ENCODE assay signal across 8 cellular contexts in the genomic region with DNA sequence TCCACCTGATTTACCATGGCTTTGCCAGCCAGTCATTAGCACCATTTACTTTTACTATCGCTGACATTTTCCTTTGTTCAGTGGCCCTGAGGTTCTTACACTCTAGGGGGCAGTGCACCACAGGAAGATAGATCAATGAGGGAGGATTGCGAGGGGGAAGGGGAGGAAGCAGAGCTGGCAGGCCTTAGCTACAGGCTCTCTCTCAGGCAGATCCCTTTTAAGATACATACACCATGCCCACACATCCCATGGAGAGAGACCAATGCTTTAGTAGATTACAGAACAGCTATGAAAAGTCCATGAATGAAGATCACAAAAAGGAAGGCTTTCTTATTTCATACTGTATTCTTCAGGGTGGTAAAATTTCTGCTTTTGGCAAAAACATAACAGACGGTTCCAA. TPM values are rescaled to one million over a fixed set of nuclear protein-coding genes. Genes with fewer than 3 reads are reported as not detected.
DNase-seq lines count a peak whose midpoint lies in the region; ATAC-seq and TF ChIP-seq lines count a peak whose summit lies in the region.

No MANE protein-coding gene starts in this region.

- H3K27me3 Mint-ChIP-seq in CD4-positive, alpha-beta T cell, result no peaks in the 10 kb centered on the region
- no peaks in the 10 kb centered on the region for H3K27me3 Mint-ChIP-seq in activated CD4-positive, alpha-beta memory T cell treated with anti-CD3 and anti-CD28 coated beads for 36 hours
- no peaks in the 10 kb centered on the region for H3K27me3 Mint-ChIP-seq in effector memory CD8-positive, alpha-beta T cell
- no peaks in the 10 kb centered on the region for H3K27me3 Mint-ChIP-seq in mesothelial cell of epicardium (ENCODE audit: low read depth)
- no peaks in the 10 kb centered on the region for H3K27me3 Mint-ChIP-seq in stimulated activated naive CD8-positive, alpha-beta T cell treated with anti-CD3 and anti-CD28 coated beads, Interleukin-15, Interleukin-2, amounts not matched to agents 100 ng/mL and 50 ng/mL, for 24 hours

- ATAC-seq in CD4-positive, alpha-beta T cell (ENCODE audit: poor library complexity), result peak; percentile 96
- ATAC-seq in GM19438 (IDR thresholded peaks at IDR 0.05; ENCODE audit: low read depth, unreplicated experiment) (peak; percentile 78), HG03460 (IDR thresholded peaks at IDR 0.05; ENCODE audit: unreplicated experiment) (peak; percentile 85)
- ATAC-seq in effector memory CD8-positive, alpha-beta T cell (replicated peaks), result peak; percentile 91

- no peaks in the 10 kb centered on the region for H3K27me3 ChIP-seq in CD4-positive, alpha-beta T cell (ENCODE audit: control insufficient read depth, insufficient read depth, low read length)

- H3K27ac Mint-ChIP-seq in CD4-positive, alpha-beta T cell, result peak overlapping the region; percentile 23
- peak overlapping the region; percentile 52 for H3K27ac Mint-ChIP-seq in activated CD4-positive, alpha-beta memory T cell treated with anti-CD3 and anti-CD28 coated beads for 36 hours
- peak overlapping the region; percentile 77 to 86 for H3K27ac Mint-ChIP-seq in effector memory CD8-positive, alpha-beta T cell
- peak overlapping the region; percentile 64 for H3K27ac Mint-ChIP-seq in mesothelial cell of epicardium
- peak overlapping the region; percentile 1 for H3K27ac Mint-ChIP-seq in stimulated activated naive CD8-positive, alpha-beta T cell treated with anti-CD3 and anti-CD28 coated beads, Interleukin-15, Interleukin-2, amounts not matched to agents 100 ng/mL and 50 ng/mL, for 24 hours

- CTCF ChIA-PET in CD4-positive, alpha-beta T cell (lab: Charles Lee), result interaction anchor here (0.6 to 2.4 kb wide), 13 partner anchors 8 to 132 kb away, joined by 3 to 16 read pairs (median 5); partner anchors contain the start of genes SSBP1 and WEE2
- CTCF ChIA-PET in activated CD4-positive, alpha-beta memory T cell treated with anti-CD3 and anti-CD28 coated beads for 36 hours (lab: Charles Lee), result interaction anchor here (0.6 to 3.9 kb wide), 17 partner anchors 12 to 647 kb away, joined by 3 to 57 read pairs (median 5); partner anchors contain the start of genes DENND11, SSBP1 and TAS2R5

- H3K4me3 Mint-ChIP-seq in CD4-positive, alpha-beta T cell, result no peak overlapping the region
- no peak overlapping the region for H3K4me3 Mint-ChIP-seq in activated CD4-positive, alpha-beta memory T cell treated with anti-CD3 and anti-CD28 coated beads for 36 hours
- no peak overlapping the region for H3K4me3 Mint-ChIP-seq in effector memory CD8-positive, alpha-beta T cell
- H3K4me3 Mint-ChIP-seq in mesothelial cell of epicardium, result no peak overlapping the region
- H3K4me3 Mint-ChIP-seq in stimulated activated naive CD8-positive, alpha-beta T cell treated with anti-CD3 and anti-CD28 coated beads, Interleukin-15, Interleukin-2, amounts not matched to agents 100 ng/mL and 50 ng/mL, for 24 hours, result no peak overlapping the region

- peaks cover 11% of the 10 kb centered on the region for H3K4me1 Mint-ChIP-seq in CD4-positive, alpha-beta T cell (ENCODE audit: low read depth)
- H3K4me1 Mint-ChIP-seq in activated CD4-positive, alpha-beta memory T cell treated with anti-CD3 and anti-CD28 coated beads for 36 hours (ENCODE audit: low read depth), result peaks cover 4% of the 10 kb centered on the region
- H3K4me1 Mint-ChIP-seq in effector memory CD8-positive, alpha-beta T cell (ENCODE audit: low read depth in 2 of 2), result peaks cover 5 to 7% of the 10 kb centered on the region in 2 donors
- peaks cover 14% of the 10 kb centered on the region for H3K4me1 Mint-ChIP-seq in mesothelial cell of epicardium
- peaks cover 5% of the 10 kb centered on the region for H3K4me1 Mint-ChIP-seq in stimulated activated naive CD8-positive, alpha-beta T cell treated with anti-CD3 and anti-CD28 coated beads, Interleukin-15, Interleukin-2, amounts not matched to agents 100 ng/mL and 50 ng/mL, for 24 hours (ENCODE audit: low read depth)

- H3K9me3 ChIP-seq in CD4-positive, alpha-beta T cell (ENCODE audit: control insufficient read depth, low read length), result no peaks in the 10 kb centered on the region

- peaks cover 74% of the 10 kb centered on the region for H3K36me3 Mint-ChIP-seq in CD4-positive, alpha-beta T cell (ENCODE audit: low read depth)
- H3K36me3 Mint-ChIP-seq in activated CD4-positive, alpha-beta memory T cell treated with anti-CD3 and anti-CD28 coated beads for 36 hours, result peaks cover 5% of the 10 kb centered on the region
- peaks cover 43% of the 10 kb centered on the region for H3K36me3 Mint-ChIP-seq in effector memory CD8-positive, alpha-beta T cell (ENCODE audit: insufficient read depth)
- H3K36me3 Mint-ChIP-seq in mesothelial cell of epicardium, result peaks cover 6% of the 10 kb centered on the region
- peaks cover 48% of the 10 kb centered on the region for H3K36me3 Mint-ChIP-seq in stimulated activated naive CD8-positive, alpha-beta T cell treated with anti-CD3 and anti-CD28 coated beads, Interleukin-15, Interleukin-2, amounts not matched to agents 100 ng/mL and 50 ng/mL, for 24 hours (ENCODE audit: low read depth)

- no peak overlapping the region for H3K27ac ChIP-seq in CD4-positive, alpha-beta T cell (ENCODE audit: low read depth, low read length)

- peak; percentile 32 to 60 (median 47) for DNase-seq in CD4-positive, alpha-beta T cell
- DNase-seq in NCI-H69 (lab: John Stamatoyannopoulos, UW) (peak; percentile 92), mesothelial cell of epicardium (ENCODE audit: low spot score in 2 of 2, unreplicated experiment in 2 of 2) (no peak)
- peak; percentile 73 for DNase-seq in activated CD4-positive, alpha-beta memory T cell treated with anti-CD3 and anti-CD28 coated beads for 36 hours
- DNase-seq in effector memory CD8-positive, alpha-beta T cell, result peak; percentile 46 to 60 (median 49)

- intact Hi-C loops in CD4-positive, alpha-beta T cell (cut with DNase I, micrococcal nuclease), result loop anchor here (1.0 to 10.0 kb wide), 5 partner anchors 48 to 530 kb away; partner anchors contain the start of genes DENND11 (in 1 of the 2) and SSBP1 (in 1 of the 2)
- intact Hi-C loops in activated CD4-positive, alpha-beta memory T cell treated with anti-CD3 and anti-CD28 coated beads for 36 hours (cut with micrococcal nuclease), result loop anchor here (1.0 to 10.0 kb wide), 7 partner anchors 25 to 582 kb away; partner anchors contain the start of genes SSBP1, TAS2R38 and TMEM178B

- no peaks in the 10 kb centered on the region for H3K9me3 Mint-ChIP-seq in CD4-positive, alpha-beta T cell
- no peaks in the 10 kb centered on the region for H3K9me3 Mint-ChIP-seq in activated CD4-positive, alpha-beta memory T cell treated with anti-CD3 and anti-CD28 coated beads for 36 hours
- H3K9me3 Mint-ChIP-seq in effector memory CD8-positive, alpha-beta T cell, result no peaks in the 10 kb centered on the region
- H3K9me3 Mint-ChIP-seq in mesothelial cell of epicardium, result no peaks in the 10 kb centered on the region
- no peaks in the 10 kb centered on the region for H3K9me3 Mint-ChIP-seq in stimulated activated naive CD8-positive, alpha-beta T cell treated with anti-CD3 and anti-CD28 coated beads, Interleukin-15, Interleukin-2, amounts not matched to agents 100 ng/mL and 50 ng/mL, for 24 hours

- peak; percentile 69 for TF ChIP-seq CTCF in CD4-positive, alpha-beta T cell (IDR thresholded peaks at IDR 0.05)
- peak; percentile 32 for TF ChIP-seq CTCF in mesothelial cell of epicardium (IDR thresholded peaks at IDR 0.05; ENCODE audit: unreplicated experiment)

- POLR2A ChIA-PET in CD4-positive, alpha-beta T cell (lab: Charles Lee), result interaction anchor here (0.8 to 1.8 kb wide), 6 partner anchors 12 to 131 kb away, joined by 3 to 19 read pairs (median 3); partner anchors contain the start of gene SSBP1
- POLR2A ChIA-PET in activated CD4-positive, alpha-beta memory T cell treated with anti-CD3 and anti-CD28 coated beads for 36 hours (lab: Charles Lee), result interaction anchor here (1.0 kb wide), 1 partner anchor 83 kb away, joined by 3 read pairs; the partner anchor contains the start of gene SSBP1

RNA-seq across cellular contexts. Expression of gene DENND11, which starts 47.4 kb away (rescaled TPM):
- total RNA-seq in CD4-positive, alpha-beta T cell, result 10 to 100 TPM; 39.2 to 41.1 TPM
- total RNA-seq in activated CD4-positive, alpha-beta memory T cell treated with anti-CD3 and anti-CD28 coated beads for 36 hours, result 10 to 100 TPM; 27.5 to 28.9 TPM
- 22.4 to 22.7 TPM (median 22.7 TPM) in 3 replicates for total RNA-seq in mesothelial cell of epicardium

RNA-seq across cellular contexts. Expression of gene WEE2, which starts 53.6 kb away (rescaled TPM):
- under 1 TPM; 0.08 to 0.14 TPM for total RNA-seq in CD4-positive, alpha-beta T cell
- not detected for total RNA-seq in activated CD4-positive, alpha-beta memory T cell treated with anti-CD3 and anti-CD28 coated beads for 36 hours
- 0.09 TPM in 1 of 3 replicates, not detected in the others for total RNA-seq in mesothelial cell of epicardium

Comparison
In these comparisons a context has a peak if more than half of its experiments do, and no peak if none do; other contexts are left out.
1. DNase-seq: peak in CD4-positive, alpha-beta T cell (10 of 10), NCI-H69 (single experiment), activated CD4-positive, alpha-beta memory T cell treated with anti-CD3 and anti-CD28 coated beads for 36 hours (single experiment) and effector memory CD8-positive, alpha-beta T cell (3 of 3); none in mesothelial cell of epicardium (0 of 2).
2. H3K27ac Mint-ChIP-seq: peak in every context shown above with its lines; median percentile 82 in effector memory CD8-positive, alpha-beta T cell; 64 in mesothelial cell of epicardium; 52 in activated CD4-positive, alpha-beta memory T cell treated with anti-CD3 and anti-CD28 coated beads for 36 hours; 23 in CD4-positive, alpha-beta T cell; 1 in stimulated activated naive CD8-positive, alpha-beta T cell treated with anti-CD3 and anti-CD28 coated beads, Interleukin-15, Interleukin-2, amounts not matched to agents 100 ng/mL and 50 ng/mL, for 24 hours.
3. Peak in every context shown above with its lines, with median percentiles within 50 percentile points of each other: ATAC-seq.